Comparison of ENCODE assay signal across 8 cellular contexts in the genomic region with DNA sequence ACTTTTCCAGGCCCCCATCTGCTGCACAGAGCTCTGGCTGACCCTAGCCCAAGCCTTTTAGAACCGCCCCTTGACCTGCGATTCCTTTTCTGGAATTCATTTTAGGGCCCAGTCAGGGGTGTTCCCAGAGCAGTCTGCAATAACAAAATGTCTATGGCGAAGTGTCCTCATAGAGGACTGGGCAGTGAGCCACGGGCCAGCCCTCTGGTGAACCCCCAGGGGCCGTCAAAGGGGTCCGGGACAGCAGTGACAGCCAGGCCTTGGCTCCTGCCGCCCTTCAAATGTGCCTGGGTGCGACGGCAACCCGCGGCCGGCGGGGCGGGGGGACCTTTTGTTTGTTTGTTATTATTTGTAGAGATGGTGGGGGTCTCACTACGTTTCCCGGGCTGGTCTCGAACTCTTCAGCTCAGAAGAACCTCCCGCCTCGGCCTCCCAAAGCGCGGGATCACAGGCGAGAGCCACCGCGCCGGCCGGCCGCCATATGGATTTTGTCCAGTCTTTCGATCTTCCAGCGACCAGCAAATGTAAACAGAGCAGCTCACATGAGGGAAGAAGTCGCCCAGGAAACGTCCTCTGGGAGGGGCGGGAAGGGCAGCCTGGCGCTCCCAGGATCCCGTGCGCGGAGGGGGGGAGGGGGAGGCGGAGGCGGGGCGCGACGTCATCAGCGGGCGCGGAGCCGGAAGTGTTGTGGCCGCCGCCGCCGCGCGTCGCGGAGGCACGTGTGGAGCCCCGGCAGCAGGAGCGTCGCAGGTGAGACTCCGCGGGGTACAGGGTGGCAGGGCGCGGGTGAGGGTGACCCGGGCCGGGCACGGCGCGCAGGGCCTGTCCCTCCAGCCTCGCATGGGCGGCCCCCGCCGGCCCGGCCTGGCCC.
DNase-seq lines count a peak whose midpoint lies in the region; ATAC-seq lines count a peak whose summit lies in the region.

Gene TRMT61A (plus strand): TSS at position 685 of the 871 bp plus-strand sequence. CDS start 783 bp downstream, outside the sequence.

- DNase-seq in GF-D8 (lab: John Stamatoyannopoulos, UW) = peak; percentile 40
- DNase-seq in NCI-H2227 (lab: John Stamatoyannopoulos, UW; ENCODE audit: unreplicated experiment) = peak; percentile 88
- peak; percentile 69 for DNase-seq in central memory CD4-positive, alpha-beta T cell
- peak; percentile 93 for DNase-seq in islet precursor cell
- DNase-seq in stimulated activated CD4-positive, alpha-beta T cell treated with anti-CD3 and anti-CD28 coated beads, Interleukin-12 subunit alpha, Interleukin-12 subunit beta, amount 100 ng/mL, for 4 hours = peak; percentile 80

- ATAC-seq in HG03045 (IDR thresholded peaks at IDR 0.05; ENCODE audit: unreplicated experiment) (peak; percentile 40), GM21717 (IDR thresholded peaks at IDR 0.05; ENCODE audit: unreplicated experiment) (no peak)
- peak; percentile 76 for ATAC-seq in activated CD4-positive, CD25-positive, alpha-beta regulatory T cell treated with anti-CD3 and anti-CD28 coated beads, Interleukin-2, amount 50 U/mL, for 24 hours

Comparison
In these comparisons a context has a peak if more than half of its experiments do, and no peak if none do; other contexts are left out.
1. DNase-seq: peak in every context shown above with its lines; median percentile 93 in islet precursor cell; 88 in NCI-H2227; 80 in stimulated activated CD4-positive, alpha-beta T cell treated with anti-CD3 and anti-CD28 coated beads, Interleukin-12 subunit alpha, Interleukin-12 subunit beta, amount 100 ng/mL, for 4 hours; 69 in central memory CD4-positive, alpha-beta T cell; 40 in GF-D8.